ENCODE assay signal across 1 cellular context in genomic region chr4:158962396-158962795, GRCh38.
TF ChIP-seq lines count a peak whose summit lies in the region.

No MANE protein-coding gene starts in this region.

TF ChIP-seq in WTC11, 78 proteins besides CTCF, POLR2A, EP300 and RAD21 (continued from another document):
- TF ChIP-seq ZNF121 (CRISPR knock-in tag; IDR thresholded peaks at IDR 0.05) = no peak
- no peak for TF ChIP-seq ATF2 (CRISPR knock-in tag; IDR thresholded peaks at IDR 0.05; ENCODE audit: borderline replicate concordance, low read depth)
- TF ChIP-seq ZNF512 (CRISPR knock-in tag; IDR thresholded peaks at IDR 0.05; ENCODE audit: borderline replicate concordance) = no peak
- no peak for TF ChIP-seq ZNF425 (CRISPR knock-in tag; conservative IDR thresholded peaks at IDR 0.05)
- no peak for TF ChIP-seq ETV6 (CRISPR knock-in tag; IDR thresholded peaks at IDR 0.05)
